18 cellular contexts compared by ENCODE assay signal in the genomic region with DNA sequence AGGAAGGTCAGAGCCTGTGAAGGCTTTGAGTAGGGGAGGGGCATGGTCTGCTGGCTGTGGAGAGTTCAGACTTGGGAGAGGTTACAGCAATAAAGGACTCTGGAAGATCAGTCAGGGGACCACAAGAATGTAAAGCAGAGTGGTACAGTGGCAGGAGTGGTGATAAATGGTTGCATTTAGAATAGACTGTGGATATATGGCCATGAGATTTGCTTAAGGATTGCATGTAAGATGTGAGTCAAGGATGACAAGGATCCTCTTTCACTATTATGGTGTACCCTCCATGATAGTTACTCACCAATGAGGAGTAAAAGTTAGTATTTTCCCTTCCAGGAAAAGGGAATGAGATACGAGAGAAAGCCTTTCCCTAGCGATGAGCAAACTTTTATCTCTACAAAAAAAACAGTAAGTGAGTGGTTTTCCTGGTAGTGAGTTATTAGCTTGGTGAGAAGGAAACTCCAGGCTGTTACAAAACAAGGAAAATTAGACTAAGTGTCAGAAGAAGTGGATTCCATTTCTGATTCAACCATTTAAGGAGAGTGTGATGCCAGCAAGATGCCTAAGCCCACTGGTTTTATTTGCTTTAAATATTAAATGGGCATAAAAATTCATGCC.
A peak's percentile ranks its signal among the peaks of the same experiment; 100 is the strongest.
DNase-seq lines count a peak whose midpoint lies in the region; ATAC-seq and TF ChIP-seq lines count a peak whose summit lies in the region.
"Had no signal": no experiment of that assay in that cellular context is flagged by ENCODE, and none has a peak within 500 bp of the region (broad histone marks: within the 10 kb centered on the region; RNA-seq: fewer than 3 reads in every experiment).

No MANE protein-coding gene starts in this region.

- CTCF ChIA-PET in SK-N-SH (lab: Yijun Ruan, JAX): no interaction called here

- 2% methylated on average over 2 of the region's 2 CpGs for WGBS in SK-N-SH (ENCODE audit: low lambda C conversion rate)
- 3 to 16% (median 13%) methylated on average over 2 of the region's 2 CpGs for WGBS in ovary, 3 donors

- TF ChIP-seq EP300 in SK-N-SH (IDR thresholded peaks at IDR 0.05; ENCODE audit: borderline replicate concordance in 1 of 2, low read depth in 1 of 2, low read length in 1 of 2) (no peak; a peak in 1 of 4 replicates), ovary (IDR thresholded peaks at IDR 0.05) (no peak)

- H3K4me1 ChIP-seq in SK-N-SH (ENCODE audit: control insufficient read depth in 1 of 2, insufficient read depth in 2 of 2, low read depth in 1 of 2, low read length in 1 of 2) (no peaks in the 10 kb centered on the region), osteoblast (ENCODE audit: insufficient read depth, low read length) (peaks cover 32% of the 10 kb centered on the region), ovary (ENCODE audit: insufficient read depth) (no peaks in the 10 kb centered on the region)
- H3K4me1 ChIP-seq: psoas muscle had no signal

- H3K27ac ChIP-seq in SK-N-SH (ENCODE audit: low read depth in 2 of 2, low read length in 1 of 2) (no peak overlapping the region; a peak in 1 of 4 replicates), osteoblast (ENCODE audit: low read depth, low read length) (peak overlapping the region; percentile 81), ovary (no peak overlapping the region)
- H3K27ac ChIP-seq: psoas muscle, SK-N-MC, WERI-Rb-1 had no signal

- no peaks in the 10 kb centered on the region for H3K9me2 ChIP-seq in SK-N-SH

- H3K9ac ChIP-seq in SK-N-SH: no peak overlapping the region

- POLR2A ChIA-PET in SK-N-SH (lab: Yijun Ruan, JAX): no interaction called here

- no peaks in the 10 kb centered on the region for H3K27me3 ChIP-seq in SK-N-SH (ENCODE audit: insufficient read depth)
- no peaks in the 10 kb centered on the region for H3K27me3 ChIP-seq in osteoblast (ENCODE audit: insufficient read depth, low read length)
- no peaks in the 10 kb centered on the region for H3K27me3 ChIP-seq in ovary

- H3K9me3 ChIP-seq in SK-N-SH: no peaks in the 10 kb centered on the region
- H3K9me3 ChIP-seq in osteoblast (ENCODE audit: low read depth, low read length): peaks cover 2% of the 10 kb centered on the region
- no peaks in the 10 kb centered on the region for H3K9me3 ChIP-seq in ovary
- H3K9me3 ChIP-seq: psoas muscle had no signal

- H3K4me2 ChIP-seq in SK-N-SH (no peak overlapping the region), osteoblast (ENCODE audit: insufficient read depth, low read length) (peak overlapping the region; percentile 26)

- TF ChIP-seq CTCF in SK-N-SH (IDR thresholded peaks at IDR 0.05) (no peak), fibroblast of pulmonary artery (IDR thresholded peaks at IDR 0.05; ENCODE audit: low read length, missing control alignments) (no peak), osteoblast (IDR thresholded peaks at IDR 0.05; ENCODE audit: extremely low read depth, low read depth, low read length) (no peak), ovary (IDR thresholded peaks at IDR 0.05) (no peak)

- H3K4me3 ChIP-seq in SK-N-SH (ENCODE audit: low read depth in 2 of 2, low read length in 1 of 2): no peak overlapping the region
- no peak overlapping the region for H3K4me3 ChIP-seq in fibroblast of pulmonary artery (replicated peaks; ENCODE audit: low read depth, low read length)
- H3K4me3 ChIP-seq in osteoblast (ENCODE audit: insufficient read depth, low read length): no peak overlapping the region
- no peak overlapping the region for H3K4me3 ChIP-seq in ovary
- H3K4me3 ChIP-seq: psoas muscle, SK-N-MC had no signal

- intact Hi-C loops in ovary (cut with DNase I): no loop called here

- no peaks in the 10 kb centered on the region for H3K79me2 ChIP-seq in SK-N-SH (ENCODE audit: insufficient read depth)
- no peaks in the 10 kb centered on the region for H3K79me2 ChIP-seq in osteoblast (ENCODE audit: insufficient read depth, low read length)

- DNase-seq in H4 (ENCODE audit: low spot score) (peak; percentile 25), SK-N-SH (no peak), fibroblast of pulmonary artery (ENCODE audit: low read depth) (peak; percentile 73), osteoblast (ENCODE audit: insufficient read length, low spot score, missing footprints) (peak; percentile 30), ovary (no peak)
- no peak for DNase-seq in activated CD8-positive, alpha-beta memory T cell treated with anti-CD3 and anti-CD28 coated beads for 24 hours
- no peak for DNase-seq in stimulated activated naive CD8-positive, alpha-beta T cell treated with anti-CD3 and anti-CD28 coated beads, Interleukin-15, Interleukin-2, amounts not matched to agents 100 U/mL and 50 U/mL, for 24 hours
- DNase-seq: activated CD8-positive, alpha-beta memory T cell treated with anti-CD3 and anti-CD28 coated beads, Interleukin-2, amount 10 ng/mL, durations not matched to agents 7 days and 5 days; activated naive CD4-positive, alpha-beta T cell treated with anti-CD3 and anti-CD28 coated beads for 36 hours; C1 segment of cervical spinal cord; cerebellar nuclear complex; DND-41; NCI-H1105; psoas muscle; trophoblast cell; WERI-Rb-1 had no signal

- ATAC-seq in GM21360 (IDR thresholded peaks at IDR 0.05; ENCODE audit: unreplicated experiment): no peak
- ATAC-seq in stimulated activated naive CD8-positive, alpha-beta T cell treated with anti-CD3 and anti-CD28 coated beads, Interleukin-15, Interleukin-2, amounts not matched to agents 100 U/mL and 50 U/mL, for 24 hours: no peak
- ATAC-seq: activated CD8-positive, alpha-beta memory T cell treated with anti-CD3 and anti-CD28 coated beads, Interleukin-2, amount 10 ng/mL, durations not matched to agents 7 days and 5 days; psoas muscle had no signal

- TF ChIP-seq POLR2A in ovary (IDR thresholded peaks at IDR 0.05): no peak

- H4K20me1 ChIP-seq in SK-N-SH (ENCODE audit: insufficient read depth) (no peaks in the 10 kb centered on the region), osteoblast (ENCODE audit: insufficient read depth, low read length) (no peaks in the 10 kb centered on the region)

- H3K36me3 ChIP-seq in SK-N-SH (replicated peaks in 1 of 2; ENCODE audit: control insufficient read depth in 1 of 2, insufficient read depth in 2 of 2, low read length in 1 of 2) (no peaks in the 10 kb centered on the region), osteoblast (ENCODE audit: insufficient read depth, low read length) (no peaks in the 10 kb centered on the region), ovary (no peaks in the 10 kb centered on the region)
- H3K36me3 ChIP-seq: WERI-Rb-1 had no signal

- H2AFZ ChIP-seq in SK-N-SH (ENCODE audit: low read depth) (peak overlapping the region; percentile 8; the same call in 1 of the 2 replicates), osteoblast (ENCODE audit: low read length) (no peak overlapping the region)

- no peaks in the 10 kb centered on the region for H3F3A ChIP-seq in SK-N-SH (replicated peaks; ENCODE audit: insufficient read depth)

- TF ChIP-seq RAD21 in SK-N-SH (IDR thresholded peaks at IDR 0.05; ENCODE audit: low read length): no peak

TF ChIP-seq in SK-N-SH, 30 proteins besides CTCF, POLR2A, EP300 and RAD21:
- TF ChIP-seq, protein P1, sequence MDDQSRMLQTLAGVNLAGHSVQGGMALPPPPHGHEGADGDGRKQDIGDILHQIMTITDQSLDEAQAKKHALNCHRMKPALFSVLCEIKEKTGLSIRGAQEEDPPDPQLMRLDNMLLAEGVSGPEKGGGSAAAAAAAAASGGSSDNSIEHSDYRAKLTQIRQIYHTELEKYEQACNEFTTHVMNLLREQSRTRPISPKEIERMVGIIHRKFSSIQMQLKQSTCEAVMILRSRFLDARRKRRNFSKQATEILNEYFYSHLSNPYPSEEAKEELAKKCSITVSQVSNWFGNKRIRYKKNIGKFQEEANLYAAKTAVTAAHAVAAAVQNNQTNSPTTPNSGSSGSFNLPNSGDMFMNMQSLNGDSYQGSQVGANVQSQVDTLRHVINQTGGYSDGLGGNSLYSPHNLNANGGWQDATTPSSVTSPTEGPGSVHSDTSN (IDR thresholded peaks at IDR 0.05): peak; percentile 55; the same call in 1 of the 2 replicates
- TF ChIP-seq JUND (IDR thresholded peaks at IDR 0.05) (0 out of 2 replicates have a peak, but pooled peaks have one; percentile 15), RXRA (IDR thresholded peaks at IDR 0.05; ENCODE audit: borderline replicate concordance, low read depth) (no peak), SMC3 (IDR thresholded peaks at IDR 0.05; ENCODE audit: low read depth, low read length) (no peak)
TF ChIP-seq in SK-N-SH: peak in this region for 2.

Comparison
In these comparisons a context has a peak if more than half of its experiments do, and no peak if none do; other contexts are left out.
1. DNase-seq: peak in H4 (single experiment), fibroblast of pulmonary artery (single experiment) and osteoblast (single experiment); none in SK-N-SH (single experiment), activated CD8-positive, alpha-beta memory T cell treated with anti-CD3 and anti-CD28 coated beads for 24 hours (single experiment), ovary (0 of 5) and stimulated activated naive CD8-positive, alpha-beta T cell treated with anti-CD3 and anti-CD28 coated beads, Interleukin-15, Interleukin-2, amounts not matched to agents 100 U/mL and 50 U/mL, for 24 hours (single experiment).